In genomic region chr1:1302951-1303509, GRCh38 we compare ENCODE assay signal across 22 cellular contexts. TPM values are rescaled to one million over a fixed set of nuclear protein-coding genes. Genes with fewer than 3 reads are reported as not detected.
DNase-seq lines count a peak whose midpoint lies in the region; ATAC-seq, FAIRE-seq and TF ChIP-seq lines count a peak whose summit lies in the region.
"Had no signal": no experiment of that assay in that cellular context is flagged by ENCODE, and none has a peak within 500 bp of the region (broad histone marks: within the 10 kb centered on the region; RNA-seq: fewer than 3 reads in every experiment).

No MANE protein-coding gene starts in this region.

- H3K9ac ChIP-seq in K562 (ENCODE audit: insufficient read depth in 1 of 2, low read depth in 2 of 2, low read length in 2 of 2) = peak overlapping the region in 1 of 2 experiments; percentile 1; a peak in 2 of 4 replicates

- TF ChIP-seq RAD21 in K562 (CRISPR knock-in tag; conservative IDR thresholded peaks at IDR 0.05 in 1 of 2, IDR thresholded peaks at IDR 0.05 in 1 of 2) = no peak

- no peak overlapping the region for H2AFZ ChIP-seq in K562 (ENCODE audit: low read depth, low read length)
- H2AFZ ChIP-seq: hepatocyte had no signal

- TF ChIP-seq CTCF in K562 (IDR thresholded peaks at IDR 0.05 in 2 of 3, conservative IDR thresholded peaks at IDR 0.05 in 1 of 3; ENCODE audit: insufficient read depth in 2 of 3, low read depth in 1 of 3, low read length in 3 of 3) = no peak

- H4K20me1 ChIP-seq in K562 (replicated peaks; ENCODE audit: control insufficient read depth, insufficient read depth, low read length) = peaks cover 30% of the 10 kb centered on the region; the same call in 1 of the 2 replicates

- no peaks in the 10 kb centered on the region for H3K27me3 ChIP-seq in K562 (ENCODE audit: control insufficient read depth in 2 of 2, insufficient read depth in 2 of 2, low read length in 2 of 2)
- H3K27me3 ChIP-seq: BE2C, hepatocyte, tibial artery had no signal

- H3K9me1 ChIP-seq in K562 (ENCODE audit: control insufficient read depth, insufficient read depth, low read length) = peaks cover 21% of the 10 kb centered on the region

- intact Hi-C loops in K562 (cut with micrococcal nuclease) = loop anchor here (10.0 kb wide), 1 partner anchor 922 kb away; the partner anchor contains the start of gene SKI
- intact Hi-C loops in Right ventricle myocardium inferior (cut with DNase I) = no loop called here

- no peaks in the 10 kb centered on the region for H3K9me3 ChIP-seq in K562 (replicated peaks; ENCODE audit: control insufficient read depth, insufficient read depth, low read depth, low read length)
- H3K9me3 ChIP-seq: BE2C, HAP-1, prostate gland, tibial artery had no signal

- H3K27ac ChIP-seq in K562 (ENCODE audit: extremely low read depth, low read depth, low read length) = no peak overlapping the region
- peak overlapping the region in 15 of 21 experiments; percentile 8 to 97 (median 83) for H3K27ac ChIP-seq in skin epidermis
- H3K27ac ChIP-seq: hepatocyte, prostate gland, tibial artery had no signal

- CTCF ChIA-PET in K562 (lab: Yijun Ruan, JAX; ENCODE audit: low intra/inter-chr PET ratio) = no interaction called here

- peaks cover 34% of the 10 kb centered on the region for H3K79me2 ChIP-seq in K562 (ENCODE audit: control insufficient read depth, insufficient read depth, low read length)

- POLR2A ChIA-PET in K562 (lab: Yijun Ruan, JAX) = no interaction called here

- TF ChIP-seq POLR2A in K562 (conservative IDR thresholded peaks at IDR 0.05) = no peak

- DNase-seq in M059J (ENCODE audit: low read depth) (peak; percentile 18), K562 (ENCODE audit: extremely low read depth in 1 of 4, low spot score in 3 of 4) (no peak), Right ventricle myocardium inferior (ENCODE audit: missing footprints) (no peak)
- no peak for DNase-seq in activated CD4-positive, alpha-beta T cell treated with anti-CD3 and anti-CD28 coated beads for 48 hours
- DNase-seq: activated CD4-positive, alpha-beta T cell treated with anti-CD3 and anti-CD28 coated beads, Interleukin-2, amount 10 ng/mL, durations not matched to agents 7 days and 5 days; activated CD8-positive, alpha-beta memory T cell treated with anti-CD3 and anti-CD28 coated beads, Interleukin-2, amount 50 U/mL, for 48 hours; activated gamma-delta T cell treated with Interleukin-2 at 50 U/mL for 16 hours; amniotic stem cell; BE2C; effector memory CD8-positive, alpha-beta T cell; kidney glomerular epithelial cell; NCI-H1105; nephron progenitor cell; tibial artery had no signal

- no peak overlapping the region for H3K4me3 ChIP-seq in K562
- H3K4me3 ChIP-seq in skin epidermis = no peak overlapping the region
- H3K4me3 ChIP-seq: HAP-1, hepatocyte, prostate gland, tibial artery had no signal

- in situ Hi-C loops in K562 (cut with MboI) = no loop called here

- peaks cover 4% of the 10 kb centered on the region; the same call in 2 of the 3 replicates for H3K36me3 ChIP-seq in K562 (ENCODE audit: control insufficient read depth, insufficient read depth, low read length)
- H3K36me3 ChIP-seq: HAP-1, prostate gland had no signal

- no TSS peak for BruUV-seq in K562 (replicated peaks; lab: Mats Ljungman, UMichigan)

- no peak overlapping the region for H3K4me2 ChIP-seq in K562 (ENCODE audit: insufficient read depth, low read length)

- TF ChIP-seq EP300 in K562 (IDR thresholded peaks at IDR 0.05; ENCODE audit: low read length) = no peak

- 88% methylated on average over 27 of the region's 31 CpGs for WGBS in K562 (ENCODE audit: insufficient coverage, low coverage, missing lambda C conversion rate)

- no peak for FAIRE-seq in K562 (lab: Jason Lieb, UNC)
- FAIRE-seq: GM19239, TTC549 had no signal

- ATAC-seq in K562 = no peak
- no peak for ATAC-seq in Right ventricle myocardium inferior
- ATAC-seq: effector memory CD8-positive, alpha-beta T cell; Panc1; SK-N-SH treated with all-trans-retinoic acid at 6 μM for 48 hours had no signal

- peaks cover 34 to 87% of the 10 kb centered on the region in 2 experiments for H3K4me1 ChIP-seq in K562 (replicated peaks in 1 of 2; ENCODE audit: control insufficient read depth in 2 of 2, insufficient read depth in 2 of 2, low read length in 2 of 2)

RNA-seq across cellular contexts. Expression of gene ACAP3, which starts 4.7 kb away (rescaled TPM):
- 13.9 and 15.3 TPM in 2 replicates for total RNA-seq in M059J (2014; rRNA removed; shearing (Covaris generic))
- total RNA-seq in K562 (2011; cell fraction: chromatin; rRNA removed; ENCODE audit: low replicate concordance) = 140 and 407 TPM in 2 replicates
- total RNA-seq in K562 (2011; cell fraction: nucleolus; rRNA removed) = 278 and 333 TPM in 2 replicates
- 136 and 156 TPM in 2 replicates for total RNA-seq in K562 (2011; cell fraction: nucleoplasm; rRNA removed)
- total RNA-seq in K562 (2014; rRNA removed) = 29.6 and 33.3 TPM in 2 replicates
- 1.9 and 3.5 TPM in 2 replicates for total RNA-seq in K562 (2014; rRNA removed; fragmentation: Illumina TruSeq; extraction: Trizol)
- total RNA-seq in K562 (2015; rRNA removed; fragmentation: Illumina TruSeq; extraction: Trizol) = 14.0 and 15.2 TPM in 2 replicates
- total RNA-seq in K562 (2021) = 44.1 and 49.0 TPM in 2 replicates
- polyA plus RNA-seq in K562 (2011; rRNA removed) = 12.0 and 27.1 TPM in 2 replicates
- polyA plus RNA-seq in K562 (2011; cell fraction: cytosol; rRNA removed) = 8.5 and 20.8 TPM in 2 replicates
- polyA plus RNA-seq in K562 (2011; cell fraction: nucleus; rRNA removed) = 346 and 462 TPM in 2 replicates
- polyA plus RNA-seq in K562 (2012) = 38.9 and 49.6 TPM in 2 replicates
- polyA plus RNA-seq in K562 (2014; fragmentation: Illumina TruSeq; extraction: Trizol) = 7.2 and 11.8 TPM in 2 replicates
- under 1 TPM; 0.01 to 0.06 TPM for polyA plus RNA-seq in K562 (2014; fragmentation: Nextera tagmentation; extraction: Ambion mirVana)
- 43.8 and 44.8 TPM in 2 replicates for polyA plus RNA-seq in K562 (2014; rRNA removed)
- polyA minus RNA-seq in K562 (2011; rRNA and poly(A)+ RNA removed) = 6.3 and 10.7 TPM in 2 replicates
- 13.7 and 15.3 TPM in 2 replicates for polyA minus RNA-seq in K562 (2011; cell fraction: cytosol; rRNA and poly(A)+ RNA removed)
- 42.4 and 46.1 TPM in 2 replicates for polyA minus RNA-seq in K562 (2011; cell fraction: nucleus; rRNA and poly(A)+ RNA removed)
- total RNA-seq in Right ventricle myocardium inferior = 57.3 TPM

RNA-seq across cellular contexts. Expression of gene PUSL1, which starts 5.4 kb away (rescaled TPM):
- 23.6 and 40.3 TPM in 2 replicates for total RNA-seq in M059J (2014; rRNA removed; shearing (Covaris generic))
- total RNA-seq in K562 (2011; cell fraction: chromatin; rRNA removed; ENCODE audit: low replicate concordance) = 13.3 and 63.1 TPM in 2 replicates
- 74.5 and 90.1 TPM in 2 replicates for total RNA-seq in K562 (2011; cell fraction: nucleolus; rRNA removed)
- total RNA-seq in K562 (2011; cell fraction: nucleoplasm; rRNA removed) = 23.2 and 31.2 TPM in 2 replicates
- total RNA-seq in K562 (2014; rRNA removed) = 86.9 and 103 TPM in 2 replicates
- total RNA-seq in K562 (2014; rRNA removed; fragmentation: Illumina TruSeq; extraction: Trizol) = 5.6 and 7.0 TPM in 2 replicates
- 29.7 and 31.4 TPM in 2 replicates for total RNA-seq in K562 (2015; rRNA removed; fragmentation: Illumina TruSeq; extraction: Trizol)
- total RNA-seq in K562 (2021) = 80.1 and 83.0 TPM in 2 replicates
- polyA plus RNA-seq in K562 (2011; rRNA removed) = 13.6 and 22.4 TPM in 2 replicates
- 29.8 and 137 TPM in 2 replicates for polyA plus RNA-seq in K562 (2011; cell fraction: cytosol; rRNA removed)
- polyA plus RNA-seq in K562 (2011; cell fraction: nucleus; rRNA removed) = 41.7 and 71.9 TPM in 2 replicates
- polyA plus RNA-seq in K562 (2012) = 35.1 and 53.3 TPM in 2 replicates
- 10.5 and 25.1 TPM in 2 replicates for polyA plus RNA-seq in K562 (2014; fragmentation: Illumina TruSeq; extraction: Trizol)
- 1 to 10 TPM in 1 of 2 experiments, under 1 TPM in 1; 0.62 to 1.7 TPM for polyA plus RNA-seq in K562 (2014; fragmentation: Nextera tagmentation; extraction: Ambion mirVana)
- 68.5 and 76.0 TPM in 2 replicates for polyA plus RNA-seq in K562 (2014; rRNA removed)
- polyA minus RNA-seq in K562 (2011; rRNA and poly(A)+ RNA removed) = 3.5 and 5.7 TPM in 2 replicates
- polyA minus RNA-seq in K562 (2011; cell fraction: cytosol; rRNA and poly(A)+ RNA removed) = 22.0 and 25.8 TPM in 2 replicates
- polyA minus RNA-seq in K562 (2011; cell fraction: nucleus; rRNA and poly(A)+ RNA removed) = 33.5 and 38.2 TPM in 2 replicates
- total RNA-seq in Right ventricle myocardium inferior = 10.3 TPM

RNA-seq across cellular contexts. Expression of gene INTS11, which starts 21.4 kb away (rescaled TPM):
- 74.7 and 87.4 TPM in 2 replicates for total RNA-seq in M059J (2014; rRNA removed; shearing (Covaris generic))
- total RNA-seq in K562 (2011; cell fraction: chromatin; rRNA removed; ENCODE audit: low replicate concordance) = 317 and 866 TPM in 2 replicates
- 565 and 578 TPM in 2 replicates for total RNA-seq in K562 (2011; cell fraction: nucleolus; rRNA removed)
- 402 and 440 TPM in 2 replicates for total RNA-seq in K562 (2011; cell fraction: nucleoplasm; rRNA removed)
- total RNA-seq in K562 (2014; rRNA removed) (151 and 179 TPM in 2 replicates), K562 (2014; rRNA removed; fragmentation: Illumina TruSeq; extraction: Trizol) (62.1 and 77.4 TPM in 2 replicates), K562 (2015; rRNA removed; fragmentation: Illumina TruSeq; extraction: Trizol) (85.4 and 88.8 TPM in 2 replicates), K562 (2021) (153 and 164 TPM in 2 replicates), Right ventricle myocardium inferior (75.7 TPM)
- polyA plus RNA-seq in K562 (2011; rRNA removed) (110 and 164 TPM in 2 replicates), K562 (2014; fragmentation: Illumina TruSeq; extraction: Trizol) (143 and 151 TPM in 2 replicates), K562 (2014; fragmentation: Nextera tagmentation; extraction: Ambion mirVana) (10 to 100 TPM in 1 of 2 experiments, 1 to 10 TPM in 1; 3.6 to 11.8 TPM), K562 (2014; rRNA removed) (183 TPM in 2 replicates)
- polyA plus RNA-seq in K562 (2011; cell fraction: cytosol; rRNA removed) = 195 and 300 TPM in 2 replicates
- 663 and 798 TPM in 2 replicates for polyA plus RNA-seq in K562 (2011; cell fraction: nucleus; rRNA removed)
- polyA plus RNA-seq in K562 (2012) = 151 and 204 TPM in 2 replicates
- polyA minus RNA-seq in K562 (2011; rRNA and poly(A)+ RNA removed) = 68.4 and 103 TPM in 2 replicates
- 79.6 and 101 TPM in 2 replicates for polyA minus RNA-seq in K562 (2011; cell fraction: cytosol; rRNA and poly(A)+ RNA removed)
- polyA minus RNA-seq in K562 (2011; cell fraction: nucleus; rRNA and poly(A)+ RNA removed) = 108 and 123 TPM in 2 replicates

RNA-seq across cellular contexts. Expression of gene CPTP, which starts 21.6 kb away (rescaled TPM):
- total RNA-seq in M059J (2014; rRNA removed; shearing (Covaris generic)) = 22.4 and 35.1 TPM in 2 replicates
- total RNA-seq in K562 (2011; cell fraction: chromatin; rRNA removed; ENCODE audit: low replicate concordance) = 3.4 and 22.1 TPM in 2 replicates
- total RNA-seq in K562 (2011; cell fraction: nucleolus; rRNA removed) = 31.8 and 32.0 TPM in 2 replicates
- 11.2 and 13.9 TPM in 2 replicates for total RNA-seq in K562 (2011; cell fraction: nucleoplasm; rRNA removed)
- 21.6 and 33.4 TPM in 2 replicates for total RNA-seq in K562 (2014; rRNA removed)
- total RNA-seq in K562 (2014; rRNA removed; fragmentation: Illumina TruSeq; extraction: Trizol) = 3.0 and 3.5 TPM in 2 replicates
- 8.4 and 10.1 TPM in 2 replicates for total RNA-seq in K562 (2015; rRNA removed; fragmentation: Illumina TruSeq; extraction: Trizol)
- 25.4 and 25.8 TPM in 2 replicates for total RNA-seq in K562 (2021)
- polyA plus RNA-seq in K562 (2011; rRNA removed) = 3.5 and 5.7 TPM in 2 replicates
- polyA plus RNA-seq in K562 (2011; cell fraction: cytosol; rRNA removed) = 7.2 and 32.1 TPM in 2 replicates
- polyA plus RNA-seq in K562 (2011; cell fraction: nucleus; rRNA removed) = 5.6 and 10.3 TPM in 2 replicates
- polyA plus RNA-seq in K562 (2012) = 14.5 and 17.3 TPM in 2 replicates
- 2.7 and 9.1 TPM in 2 replicates for polyA plus RNA-seq in K562 (2014; fragmentation: Illumina TruSeq; extraction: Trizol)
- under 1 TPM; 0.11 to 0.20 TPM for polyA plus RNA-seq in K562 (2014; fragmentation: Nextera tagmentation; extraction: Ambion mirVana)
- 12.4 and 12.9 TPM in 2 replicates for polyA plus RNA-seq in K562 (2014; rRNA removed)
- 2.1 and 2.4 TPM in 2 replicates for polyA minus RNA-seq in K562 (2011; rRNA and poly(A)+ RNA removed)
- 9.2 and 12.1 TPM in 2 replicates for polyA minus RNA-seq in K562 (2011; cell fraction: cytosol; rRNA and poly(A)+ RNA removed)
- polyA minus RNA-seq in K562 (2011; cell fraction: nucleus; rRNA and poly(A)+ RNA removed) = 14.0 and 17.8 TPM in 2 replicates
- total RNA-seq in Right ventricle myocardium inferior = 119 TPM

RNA-seq across cellular contexts. Expression of gene SCNN1D, which starts 22.8 kb away (rescaled TPM):
- 0.62 TPM in 1 of 2 replicates, not detected in the other for total RNA-seq in M059J (2014; rRNA removed; shearing (Covaris generic))
- 1.6 and 4.3 TPM in 2 replicates for total RNA-seq in K562 (2011; cell fraction: chromatin; rRNA removed; ENCODE audit: low replicate concordance)
- total RNA-seq in K562 (2011; cell fraction: nucleolus; rRNA removed) = 3.0 and 3.7 TPM in 2 replicates
- total RNA-seq in K562 (2011; cell fraction: nucleoplasm; rRNA removed) = 1.4 and 2.1 TPM in 2 replicates
- total RNA-seq in K562 (2014; rRNA removed) = 0.53 and 0.64 TPM in 2 replicates
- total RNA-seq in K562 (2014; rRNA removed; fragmentation: Illumina TruSeq; extraction: Trizol) = 0.06 TPM in 1 of 2 replicates, not detected in the other
- total RNA-seq in K562 (2015; rRNA removed; fragmentation: Illumina TruSeq; extraction: Trizol) = 0.29 and 0.38 TPM in 2 replicates
- 0.73 and 0.87 TPM in 2 replicates for total RNA-seq in K562 (2021)
- polyA plus RNA-seq in K562 (2011; rRNA removed) = 0.38 and 0.92 TPM in 2 replicates
- 0.71 and 1.8 TPM in 2 replicates for polyA plus RNA-seq in K562 (2011; cell fraction: cytosol; rRNA removed)
- polyA plus RNA-seq in K562 (2011; cell fraction: nucleus; rRNA removed) = 8.1 and 14.5 TPM in 2 replicates
- polyA plus RNA-seq in K562 (2012) = 0.79 and 1.9 TPM in 2 replicates
- polyA plus RNA-seq in K562 (2014; fragmentation: Illumina TruSeq; extraction: Trizol) = 0.04 and 0.26 TPM in 2 replicates
- polyA plus RNA-seq in K562 (2014; fragmentation: Nextera tagmentation; extraction: Ambion mirVana) = under 1 TPM in 1 of 2 experiments, not detected in 1; 0.01 TPM
- polyA plus RNA-seq in K562 (2014; rRNA removed) = 1.1 TPM in 2 replicates
- polyA minus RNA-seq in K562 (2011; rRNA and poly(A)+ RNA removed) = 0.09 and 0.11 TPM in 2 replicates
- polyA minus RNA-seq in K562 (2011; cell fraction: cytosol; rRNA and poly(A)+ RNA removed) = not detected in 2 replicates
- 0.94 and 1.3 TPM in 2 replicates for polyA minus RNA-seq in K562 (2011; cell fraction: nucleus; rRNA and poly(A)+ RNA removed)
- 3.0 TPM for total RNA-seq in Right ventricle myocardium inferior
